In the genomic region with DNA sequence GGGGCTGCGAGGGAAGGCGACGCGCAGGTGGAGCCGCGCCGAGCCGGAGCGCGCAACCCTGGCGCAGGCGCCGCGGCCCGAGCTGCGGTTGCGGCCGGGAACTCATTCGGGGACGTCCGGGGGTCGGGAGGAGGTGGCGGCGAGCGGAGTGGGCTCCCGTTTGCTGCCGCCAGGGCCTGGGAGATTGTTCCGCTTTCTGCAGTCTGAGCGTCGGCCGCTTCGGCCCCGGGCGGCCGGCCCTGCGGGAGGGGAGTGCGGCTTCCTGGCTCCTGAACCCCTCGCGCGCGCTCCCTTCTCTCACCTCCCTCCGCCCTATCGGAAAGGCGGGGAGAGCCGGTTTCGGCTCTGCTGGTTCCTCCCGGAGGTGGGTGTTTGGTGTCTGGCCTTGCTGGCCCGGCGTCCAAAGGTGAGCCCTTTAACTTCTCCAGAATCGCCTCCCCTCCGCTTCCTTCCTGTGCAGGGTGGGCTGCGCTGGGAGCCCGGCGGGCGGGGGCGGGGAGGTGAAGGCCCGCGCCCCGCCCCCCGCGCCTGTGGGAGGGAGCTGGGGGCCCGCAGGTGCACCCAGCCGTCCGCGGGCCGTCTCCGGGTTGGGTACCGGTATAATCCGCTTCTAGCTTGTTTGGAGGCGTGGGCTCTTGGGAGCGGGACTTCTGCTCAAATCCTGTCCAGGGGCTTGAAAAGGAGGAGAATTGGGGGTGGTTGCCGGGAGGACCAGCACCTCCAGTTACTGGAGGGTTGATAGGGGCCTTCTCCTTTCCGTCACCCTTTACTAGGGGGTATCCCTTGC, we compare ENCODE assay signal across 1 cellular context.
A peak's percentile ranks its signal among the peaks of the same experiment; 100 is the strongest.
TF ChIP-seq lines count a peak whose summit lies in the region.

No MANE protein-coding gene starts in this region.

TF ChIP-seq in HepG2, 621 proteins besides CTCF, POLR2A, EP300 and RAD21 (continued from another document and continues in another):
- TF ChIP-seq RCOR2 (CRISPR knock-in tag; IDR thresholded peaks at IDR 0.05) (no peak), KDM5B (CRISPR knock-in tag; IDR thresholded peaks at IDR 0.05; ENCODE audit: borderline replicate concordance) (peak; percentile 40; the same call in 1 of the 2 replicates), ZNF614 (CRISPR knock-in tag; IDR thresholded peaks at IDR 0.05; ENCODE audit: borderline replicate concordance) (no peak), MAFK (conservative IDR thresholded peaks at IDR 0.05 in 1 of 2, IDR thresholded peaks at IDR 0.05 in 1 of 2; ENCODE audit: low read length in 2 of 2) (no peak), HOXA7 (CRISPR knock-in tag; IDR thresholded peaks at IDR 0.05) (no peak), SALL1 (CRISPR knock-in tag; IDR thresholded peaks at IDR 0.05) (peak; percentile 62), NAIF1 (CRISPR knock-in tag; IDR thresholded peaks at IDR 0.05; ENCODE audit: borderline replicate concordance) (peak; percentile 33; the same call in 1 of the 2 replicates), ZNF121 (CRISPR knock-in tag; IDR thresholded peaks at IDR 0.05) (peak; percentile 96), BCL6 (CRISPR knock-in tag; IDR thresholded peaks at IDR 0.05) (0 out of 2 replicates have a peak, but pooled peaks have one; percentile 4), STAG1 (CRISPR knock-in tag; IDR thresholded peaks at IDR 0.05) (peak; percentile 6; the same call in 1 of the 2 replicates), POLR2AphosphoS5 (IDR thresholded peaks at IDR 0.05; ENCODE audit: low read depth, low read length) (peak; percentile 64), POGZ (CRISPR knock-in tag; IDR thresholded peaks at IDR 0.05) (0 out of 2 replicates have a peak, but pooled peaks have one; percentile 14), ZNF34 (CRISPR knock-in tag; IDR thresholded peaks at IDR 0.05; ENCODE audit: borderline replicate concordance) (no peak), ZFP62 (CRISPR knock-in tag; IDR thresholded peaks at IDR 0.05) (no peak), ZNF546 (CRISPR knock-in tag; conservative IDR thresholded peaks at IDR 0.05) (peak; percentile 59; the same call in 1 of the 2 replicates), ZFP1 (CRISPR knock-in tag; IDR thresholded peaks at IDR 0.05) (no peak), ZNF20 (CRISPR knock-in tag; IDR thresholded peaks at IDR 0.05) (0 out of 2 replicates have a peak, but pooled peaks have one; percentile 30), HNF4G (IDR thresholded peaks at IDR 0.05; ENCODE audit: borderline replicate concordance, low read depth, low read length) (peak; percentile 52; the same call in 1 of the 2 replicates), HNF4G (CRISPR knock-in tag; IDR thresholded peaks at IDR 0.05; ENCODE audit: borderline replicate concordance, low read depth) (peak; percentile 24; the same call in 1 of the 2 replicates), ZNF605 (CRISPR knock-in tag; IDR thresholded peaks at IDR 0.05) (0 out of 2 replicates have a peak, but pooled peaks have one; percentile 2), XRCC5 (optimal IDR thresholded peaks at IDR 0.05; ENCODE audit: low read length) (peak; percentile 28), ARNTL (CRISPR knock-in tag; IDR thresholded peaks at IDR 0.05) (0 out of 2 replicates have a peak, but pooled peaks have one; percentile 67), YEATS4 (CRISPR knock-in tag; IDR thresholded peaks at IDR 0.05; ENCODE audit: borderline replicate concordance) (peak; percentile 72; the same call in 1 of the 2 replicates), GATAD2A (CRISPR knock-in tag; IDR thresholded peaks at IDR 0.05) (0 out of 2 replicates have a peak, but pooled peaks have one; percentile 22), ZNF256 (CRISPR knock-in tag; conservative IDR thresholded peaks at IDR 0.05) (no peak), ZFY (CRISPR knock-in tag; IDR thresholded peaks at IDR 0.05) (peak; percentile 74; the same call in 1 of the 2 replicates), ISL2 (CRISPR knock-in tag; IDR thresholded peaks at IDR 0.05) (0 out of 2 replicates have a peak, but pooled peaks have one; percentile 36), FOXC1 (CRISPR knock-in tag; IDR thresholded peaks at IDR 0.05; ENCODE audit: borderline replicate concordance) (0 out of 2 replicates have a peak, but pooled peaks have one; percentile 53), ATF7-NPFF (CRISPR knock-in tag; IDR thresholded peaks at IDR 0.05; ENCODE audit: low read depth) (peak; percentile 13; the same call in 1 of the 2 replicates), ZNF292 (CRISPR knock-in tag; IDR thresholded peaks at IDR 0.05; ENCODE audit: borderline replicate concordance, low read depth) (0 out of 2 replicates have a peak, but pooled peaks have one; percentile 30), GTF3A (CRISPR knock-in tag; conservative IDR thresholded peaks at IDR 0.05) (no peak), REXO4 (CRISPR knock-in tag; IDR thresholded peaks at IDR 0.05; ENCODE audit: borderline replicate concordance) (no peak), IKZF4 (CRISPR knock-in tag; IDR thresholded peaks at IDR 0.05; ENCODE audit: borderline replicate concordance, low read depth, not compliant biosample characterization) (peak; percentile 29)
- TF ChIP-seq, protein P1, sequence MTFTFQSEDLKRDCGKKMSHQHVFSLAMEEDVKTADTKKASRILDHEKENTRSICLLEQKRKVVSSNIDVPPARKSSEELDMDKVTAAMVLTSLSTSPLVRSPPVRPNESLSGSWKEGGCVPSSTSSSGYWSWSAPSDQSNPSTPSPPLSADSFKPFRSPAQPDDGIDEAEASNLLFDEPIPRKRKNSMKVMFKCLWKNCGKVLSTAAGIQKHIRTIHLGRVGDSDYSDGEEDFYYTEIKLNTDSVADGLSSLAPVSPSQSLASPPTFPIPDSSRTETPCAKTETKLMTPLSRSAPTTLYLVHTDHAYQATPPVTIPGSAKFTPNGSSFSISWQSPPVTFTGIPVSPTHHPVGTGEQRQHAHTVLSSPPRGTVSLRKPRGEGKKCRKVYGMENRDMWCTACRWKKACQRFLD (CRISPR knock-in tag; IDR thresholded peaks at IDR 0.05; ENCODE audit: borderline replicate concordance) = peak; percentile 29; the same call in 1 of the 2 replicates
- TF ChIP-seq, protein P2, sequence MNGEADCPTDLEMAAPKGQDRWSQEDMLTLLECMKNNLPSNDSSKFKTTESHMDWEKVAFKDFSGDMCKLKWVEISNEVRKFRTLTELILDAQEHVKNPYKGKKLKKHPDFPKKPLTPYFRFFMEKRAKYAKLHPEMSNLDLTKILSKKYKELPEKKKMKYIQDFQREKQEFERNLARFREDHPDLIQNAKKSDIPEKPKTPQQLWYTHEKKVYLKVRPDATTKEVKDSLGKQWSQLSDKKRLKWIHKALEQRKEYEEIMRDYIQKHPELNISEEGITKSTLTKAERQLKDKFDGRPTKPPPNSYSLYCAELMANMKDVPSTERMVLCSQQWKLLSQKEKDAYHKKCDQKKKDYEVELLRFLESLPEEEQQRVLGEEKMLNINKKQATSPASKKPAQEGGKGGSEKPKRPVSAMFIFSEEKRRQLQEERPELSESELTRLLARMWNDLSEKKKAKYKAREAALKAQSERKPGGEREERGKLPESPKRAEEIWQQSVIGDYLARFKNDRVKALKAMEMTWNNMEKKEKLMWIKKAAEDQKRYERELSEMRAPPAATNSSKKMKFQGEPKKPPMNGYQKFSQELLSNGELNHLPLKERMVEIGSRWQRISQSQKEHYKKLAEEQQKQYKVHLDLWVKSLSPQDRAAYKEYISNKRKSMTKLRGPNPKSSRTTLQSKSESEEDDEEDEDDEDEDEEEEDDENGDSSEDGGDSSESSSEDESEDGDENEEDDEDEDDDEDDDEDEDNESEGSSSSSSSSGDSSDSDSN (CRISPR knock-in tag; IDR thresholded peaks at IDR 0.05) = peak; percentile 78; the same call in 1 of the 2 replicates
- TF ChIP-seq, protein P3, sequence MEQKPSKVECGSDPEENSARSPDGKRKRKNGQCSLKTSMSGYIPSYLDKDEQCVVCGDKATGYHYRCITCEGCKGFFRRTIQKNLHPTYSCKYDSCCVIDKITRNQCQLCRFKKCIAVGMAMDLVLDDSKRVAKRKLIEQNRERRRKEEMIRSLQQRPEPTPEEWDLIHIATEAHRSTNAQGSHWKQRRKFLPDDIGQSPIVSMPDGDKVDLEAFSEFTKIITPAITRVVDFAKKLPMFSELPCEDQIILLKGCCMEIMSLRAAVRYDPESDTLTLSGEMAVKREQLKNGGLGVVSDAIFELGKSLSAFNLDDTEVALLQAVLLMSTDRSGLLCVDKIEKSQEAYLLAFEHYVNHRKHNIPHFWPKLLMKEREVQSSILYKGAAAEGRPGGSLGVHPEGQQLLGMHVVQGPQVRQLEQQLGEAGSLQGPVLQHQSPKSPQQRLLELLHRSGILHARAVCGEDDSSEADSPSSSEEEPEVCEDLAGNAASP (CRISPR knock-in tag; IDR thresholded peaks at IDR 0.05; ENCODE audit: borderline replicate concordance) = peak; percentile 64
- TF ChIP-seq, protein P4, sequence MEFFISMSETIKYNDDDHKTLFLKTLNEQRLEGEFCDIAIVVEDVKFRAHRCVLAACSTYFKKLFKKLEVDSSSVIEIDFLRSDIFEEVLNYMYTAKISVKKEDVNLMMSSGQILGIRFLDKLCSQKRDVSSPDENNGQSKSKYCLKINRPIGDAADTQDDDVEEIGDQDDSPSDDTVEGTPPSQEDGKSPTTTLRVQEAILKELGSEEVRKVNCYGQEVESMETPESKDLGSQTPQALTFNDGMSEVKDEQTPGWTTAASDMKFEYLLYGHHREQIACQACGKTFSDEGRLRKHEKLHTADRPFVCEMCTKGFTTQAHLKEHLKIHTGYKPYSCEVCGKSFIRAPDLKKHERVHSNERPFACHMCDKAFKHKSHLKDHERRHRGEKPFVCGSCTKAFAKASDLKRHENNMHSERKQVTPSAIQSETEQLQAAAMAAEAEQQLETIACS (CRISPR knock-in tag; IDR thresholded peaks at IDR 0.05) = peak; percentile 10; the same call in 1 of the 2 replicates
- TF ChIP-seq, protein P5, sequence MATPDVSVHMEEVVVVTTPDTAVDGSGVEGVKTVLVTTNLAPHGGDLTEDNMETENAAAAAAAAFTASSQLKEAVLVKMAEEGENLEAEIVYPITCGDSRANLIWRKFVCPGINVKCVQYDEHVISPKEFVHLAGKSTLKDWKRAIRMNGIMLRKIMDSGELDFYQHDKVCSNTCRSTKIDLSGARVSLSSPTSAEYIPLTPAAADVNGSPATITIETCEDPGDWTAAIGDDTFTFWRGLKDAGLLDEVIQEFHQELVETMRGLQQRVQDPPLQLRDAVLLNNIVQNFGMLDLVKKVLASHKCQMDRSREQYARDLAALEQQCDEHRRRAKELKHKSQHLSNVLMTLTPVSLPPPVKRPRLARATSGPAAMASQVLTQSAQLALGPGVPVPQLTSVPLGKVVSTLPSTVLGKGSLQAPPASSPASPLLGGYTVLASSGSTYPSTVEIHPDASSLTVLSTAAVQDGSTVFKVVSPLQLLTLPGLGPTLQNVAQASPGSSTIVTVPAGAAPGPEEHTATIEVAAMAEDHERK (CRISPR knock-in tag; IDR thresholded peaks at IDR 0.05; ENCODE audit: low read depth) = no peak
- TF ChIP-seq, protein P6, sequence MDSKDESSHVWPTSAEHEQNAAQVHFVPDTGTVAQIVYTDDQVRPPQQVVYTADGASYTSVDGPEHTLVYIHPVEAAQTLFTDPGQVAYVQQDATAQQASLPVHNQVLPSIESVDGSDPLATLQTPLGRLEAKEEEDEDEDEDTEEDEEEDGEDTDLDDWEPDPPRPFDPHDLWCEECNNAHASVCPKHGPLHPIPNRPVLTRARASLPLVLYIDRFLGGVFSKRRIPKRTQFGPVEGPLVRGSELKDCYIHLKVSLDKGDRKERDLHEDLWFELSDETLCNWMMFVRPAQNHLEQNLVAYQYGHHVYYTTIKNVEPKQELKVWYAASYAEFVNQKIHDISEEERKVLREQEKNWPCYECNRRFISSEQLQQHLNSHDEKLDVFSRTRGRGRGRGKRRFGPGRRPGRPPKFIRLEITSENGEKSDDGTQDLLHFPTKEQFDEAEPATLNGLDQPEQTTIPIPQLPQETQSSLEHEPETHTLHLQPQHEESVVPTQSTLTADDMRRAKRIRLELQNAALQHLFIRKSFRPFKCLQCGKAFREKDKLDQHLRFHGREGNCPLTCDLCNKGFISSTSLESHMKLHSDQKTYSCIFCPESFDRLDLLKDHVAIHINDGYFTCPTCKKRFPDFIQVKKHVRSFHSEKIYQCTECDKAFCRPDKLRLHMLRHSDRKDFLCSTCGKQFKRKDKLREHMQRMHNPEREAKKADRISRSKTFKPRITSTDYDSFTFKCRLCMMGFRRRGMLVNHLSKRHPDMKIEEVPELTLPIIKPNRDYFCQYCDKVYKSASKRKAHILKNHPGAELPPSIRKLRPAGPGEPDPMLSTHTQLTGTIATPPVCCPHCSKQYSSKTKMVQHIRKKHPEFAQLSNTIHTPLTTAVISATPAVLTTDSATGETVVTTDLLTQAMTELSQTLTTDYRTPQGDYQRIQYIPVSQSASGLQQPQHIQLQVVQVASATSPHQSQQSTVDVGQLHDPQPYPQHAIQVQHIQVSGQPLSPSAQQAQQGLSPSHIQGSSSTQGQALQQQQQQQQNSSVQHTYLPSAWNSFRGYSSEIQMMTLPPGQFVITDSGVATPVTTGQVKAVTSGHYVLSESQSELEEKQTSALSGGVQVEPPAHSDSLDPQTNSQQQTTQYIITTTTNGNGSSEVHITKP (CRISPR knock-in tag; IDR thresholded peaks at IDR 0.05; ENCODE audit: low read depth) = peak; percentile 42; the same call in 1 of the 2 replicates
- TF ChIP-seq, protein P7, sequence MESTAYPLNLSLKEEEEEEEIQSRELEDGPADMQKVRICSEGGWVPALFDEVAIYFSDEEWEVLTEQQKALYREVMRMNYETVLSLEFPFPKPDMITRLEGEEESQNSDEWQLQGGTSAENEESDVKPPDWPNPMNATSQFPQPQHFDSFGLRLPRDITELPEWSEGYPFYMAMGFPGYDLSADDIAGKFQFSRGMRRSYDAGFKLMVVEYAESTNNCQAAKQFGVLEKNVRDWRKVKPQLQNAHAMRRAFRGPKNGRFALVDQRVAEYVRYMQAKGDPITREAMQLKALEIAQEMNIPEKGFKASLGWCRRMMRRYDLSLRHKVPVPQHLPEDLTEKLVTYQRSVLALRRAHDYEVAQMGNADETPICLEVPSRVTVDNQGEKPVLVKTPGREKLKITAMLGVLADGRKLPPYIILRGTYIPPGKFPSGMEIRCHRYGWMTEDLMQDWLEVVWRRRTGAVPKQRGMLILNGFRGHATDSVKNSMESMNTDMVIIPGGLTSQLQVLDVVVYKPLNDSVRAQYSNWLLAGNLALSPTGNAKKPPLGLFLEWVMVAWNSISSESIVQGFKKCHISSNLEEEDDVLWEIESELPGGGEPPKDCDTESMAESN (CRISPR knock-in tag; conservative IDR thresholded peaks at IDR 0.05) = 0 out of 2 replicates have a peak, but pooled peaks have one; percentile 41
- TF ChIP-seq, protein P8, sequence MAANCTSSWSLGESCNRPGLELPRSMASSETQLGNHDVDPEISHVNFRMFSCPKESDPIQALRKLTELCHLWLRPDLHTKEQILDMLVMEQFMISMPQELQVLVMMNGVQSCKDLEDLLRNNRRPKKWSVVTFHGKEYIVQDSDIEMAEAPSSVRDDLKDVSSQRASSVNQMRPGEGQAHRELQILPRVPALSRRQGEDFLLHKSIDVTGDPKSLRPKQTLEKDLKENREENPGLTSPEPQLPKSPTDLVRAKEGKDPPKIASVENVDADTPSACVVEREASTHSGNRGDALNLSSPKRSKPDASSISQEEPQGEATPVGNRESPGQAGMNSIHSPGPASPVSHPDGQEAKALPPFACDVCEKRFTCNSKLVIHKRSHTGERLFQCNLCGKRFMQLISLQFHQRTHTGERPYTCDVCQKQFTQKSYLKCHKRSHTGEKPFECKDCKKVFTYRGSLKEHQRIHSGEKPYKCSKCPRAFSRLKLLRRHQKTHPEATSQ (CRISPR knock-in tag; IDR thresholded peaks at IDR 0.05; ENCODE audit: borderline replicate concordance) = 0 out of 2 replicates have a peak, but pooled peaks have one; percentile 42
